8 cellular contexts compared by ENCODE assay signal in genomic region chr19:9796113-9796773, GRCh38.
A peak's percentile ranks its signal among the peaks of the same experiment; 100 is the strongest.
DNase-seq lines count a peak whose midpoint lies in the region; ATAC-seq and TF ChIP-seq lines count a peak whose summit lies in the region.

No MANE protein-coding gene starts in this region.

- peaks cover 16 to 33% of the 10 kb centered on the region in 2 donors for H3K4me1 Mint-ChIP-seq in effector memory CD8-positive, alpha-beta T cell (ENCODE audit: low read depth in 2 of 2)
- H3K4me1 Mint-ChIP-seq in memory B cell: peaks cover 14% of the 10 kb centered on the region

- DNase-seq in HuH-7.5 (ENCODE audit: low spot score): peak; percentile 64
- peak; percentile 87 for DNase-seq in NOMO-1 treated with DMSO at 0.1 percent for 48 hours (lab: John Stamatoyannopoulos, UW; ENCODE audit: unreplicated experiment)
- peak; percentile 65 to 69 for DNase-seq in activated CD8-positive, alpha-beta memory T cell treated with anti-CD3 and anti-CD28 coated beads for 1 hour (ENCODE audit: extremely low read depth in 1 of 2, low read depth in 1 of 2)
- DNase-seq in effector memory CD8-positive, alpha-beta T cell: peak; percentile 82 to 87 (median 82)
- peak; percentile 71 to 82 for DNase-seq in memory B cell (ENCODE audit: low spot score in 2 of 2)
- peak; percentile 26 for DNase-seq in stimulated activated CD8-positive, alpha-beta memory T cell treated with anti-CD3 and anti-CD28 coated beads, Interleukin-15, amount 100 ng/mL, for 24 hours (ENCODE audit: low read depth)

- H3K4me3 Mint-ChIP-seq in effector memory CD8-positive, alpha-beta T cell: no peak overlapping the region
- H3K4me3 Mint-ChIP-seq in memory B cell: no peak overlapping the region

- H3K27ac Mint-ChIP-seq in effector memory CD8-positive, alpha-beta T cell: no peak overlapping the region
- H3K27ac Mint-ChIP-seq in memory B cell: peak overlapping the region; percentile 79

- TF ChIP-seq CTCF in GM12874 (IDR thresholded peaks at IDR 0.05; ENCODE audit: insufficient read depth, low read depth, low read length): peak; percentile 71

- no peaks in the 10 kb centered on the region for H3K9me3 Mint-ChIP-seq in effector memory CD8-positive, alpha-beta T cell
- H3K9me3 Mint-ChIP-seq in memory B cell: no peaks in the 10 kb centered on the region

- peaks cover 15% of the 10 kb centered on the region for H3K36me3 Mint-ChIP-seq in effector memory CD8-positive, alpha-beta T cell (ENCODE audit: insufficient read depth)
- H3K36me3 Mint-ChIP-seq in memory B cell: no peaks in the 10 kb centered on the region

- no peaks in the 10 kb centered on the region for H3K27me3 Mint-ChIP-seq in effector memory CD8-positive, alpha-beta T cell
- H3K27me3 Mint-ChIP-seq in memory B cell: no peaks in the 10 kb centered on the region

- peak; percentile 60 for ATAC-seq in effector memory CD8-positive, alpha-beta T cell (replicated peaks)
- ATAC-seq in memory B cell (ENCODE audit: low read depth) (peak; percentile 61), HG03159 (IDR thresholded peaks at IDR 0.05; ENCODE audit: unreplicated experiment) (no peak)

Comparison
In these comparisons a context has a peak if more than half of its experiments do, and no peak if none do; other contexts are left out.
1. DNase-seq: peak in every context shown above with its lines; median percentile 87 in NOMO-1 treated with DMSO at 0.1 percent for 48 hours; 82 in effector memory CD8-positive, alpha-beta T cell; 76 in memory B cell; 67 in activated CD8-positive, alpha-beta memory T cell treated with anti-CD3 and anti-CD28 coated beads for 1 hour; 64 in HuH-7.5; 26 in stimulated activated CD8-positive, alpha-beta memory T cell treated with anti-CD3 and anti-CD28 coated beads, Interleukin-15, amount 100 ng/mL, for 24 hours.